ENCODE assay signal across 18 cellular contexts in genomic region chr15:56174649-56175048, GRCh38.
DNase-seq lines count a peak whose midpoint lies in the region; ATAC-seq, FAIRE-seq and TF ChIP-seq lines count a peak whose summit lies in the region.
"Had no signal": no experiment of that assay in that cellular context is flagged by ENCODE, and none has a peak within 500 bp of the region (broad histone marks: within the 10 kb centered on the region; RNA-seq: fewer than 3 reads in every experiment).

No MANE protein-coding gene starts in this region.

- H2AFZ ChIP-seq in GM23338 = no peak overlapping the region
- no peak overlapping the region for H2AFZ ChIP-seq in endothelial cell of umbilical vein (ENCODE audit: low read depth, low read length)
- H2AFZ ChIP-seq: PC-9 had no signal

- peaks cover 4% of the 10 kb centered on the region for H3K9me3 Mint-ChIP-seq in activated CD8-positive, alpha-beta memory T cell treated with anti-CD3 and anti-CD28 coated beads, Interleukin-2, amount 10 ng/mL, durations not matched to agents 7 days and 5 days (ENCODE audit: low read depth)
- no peaks in the 10 kb centered on the region; the same call in 2 of the 3 replicates for H3K9me3 Mint-ChIP-seq in GM23338
- peaks cover 4% of the 10 kb centered on the region for H3K9me3 Mint-ChIP-seq in stimulated activated effector memory CD8-positive, alpha-beta T cell treated with anti-CD3 and anti-CD28 coated beads, Interleukin-12 subunit alpha, Interleukin-12 subunit beta, amount 100 ng/mL, for 72 hours

- intact Hi-C loops in endothelial cell of umbilical vein (cut with micrococcal nuclease) = no loop called here

- no peaks in the 10 kb centered on the region for H3K9me3 ChIP-seq in endothelial cell of umbilical vein (replicated peaks; ENCODE audit: control insufficient read depth, insufficient read depth, low read length)

- H3K79me2 ChIP-seq in GM23338 (replicated peaks; ENCODE audit: insufficient read depth) (peaks cover 100% of the 10 kb centered on the region), endothelial cell of umbilical vein (ENCODE audit: control insufficient read depth, insufficient read depth, low read length) (peaks cover 18% of the 10 kb centered on the region)

- POLR2A ChIA-PET in endothelial cell of umbilical vein (lab: Charles Lee) = no interaction called here

- H3K4me3 Mint-ChIP-seq in activated CD8-positive, alpha-beta memory T cell treated with anti-CD3 and anti-CD28 coated beads, Interleukin-2, amount 10 ng/mL, durations not matched to agents 7 days and 5 days = peak overlapping the region; percentile 40
- H3K4me3 Mint-ChIP-seq in GM23338 = no peak overlapping the region
- peak overlapping the region; percentile 29 for H3K4me3 Mint-ChIP-seq in stimulated activated effector memory CD8-positive, alpha-beta T cell treated with anti-CD3 and anti-CD28 coated beads, Interleukin-12 subunit alpha, Interleukin-12 subunit beta, amount 100 ng/mL, for 72 hours

- peaks cover 30% of the 10 kb centered on the region for H3K4me1 Mint-ChIP-seq in activated CD8-positive, alpha-beta memory T cell treated with anti-CD3 and anti-CD28 coated beads, Interleukin-2, amount 10 ng/mL, durations not matched to agents 7 days and 5 days
- H3K4me1 Mint-ChIP-seq in GM23338 = peaks cover 8% of the 10 kb centered on the region; the same call in 2 of the 3 replicates
- H3K4me1 Mint-ChIP-seq in stimulated activated effector memory CD8-positive, alpha-beta T cell treated with anti-CD3 and anti-CD28 coated beads, Interleukin-12 subunit alpha, Interleukin-12 subunit beta, amount 100 ng/mL, for 72 hours = peaks cover 49% of the 10 kb centered on the region

- no peaks in the 10 kb centered on the region for H3K27me3 ChIP-seq in GM23338 (ENCODE audit: insufficient read depth)
- no peaks in the 10 kb centered on the region for H3K27me3 ChIP-seq in endothelial cell of umbilical vein (ENCODE audit: control insufficient read depth in 2 of 2, insufficient read depth in 2 of 2, low read length in 2 of 2)

- TF ChIP-seq POLR2A in endothelial cell of umbilical vein (IDR thresholded peaks at IDR 0.05; ENCODE audit: low read depth, low read length) = no peak

- H3K9me1 ChIP-seq in endothelial cell of umbilical vein (replicated peaks; ENCODE audit: control insufficient read depth, extremely low read depth, insufficient read depth, low read length) = no peaks in the 10 kb centered on the region

- FAIRE-seq in endothelial cell of umbilical vein (lab: Jason Lieb, UNC) = no peak

- H3K4me2 ChIP-seq in GM23338 (no peak overlapping the region), endothelial cell of umbilical vein (ENCODE audit: insufficient read depth, low read length) (peak overlapping the region; percentile 39)
- H3K4me2 ChIP-seq: KMS-11, PC-9 had no signal

- no peaks in the 10 kb centered on the region for H3K4me1 ChIP-seq in GM23338 (ENCODE audit: insufficient read depth)
- H3K4me1 ChIP-seq in endothelial cell of umbilical vein (ENCODE audit: control insufficient read depth, extremely low read depth, insufficient read depth, low read length) = no peaks in the 10 kb centered on the region

- peak; percentile 71 for ATAC-seq in activated CD8-positive, alpha-beta memory T cell treated with anti-CD3 and anti-CD28 coated beads, Interleukin-2, amount 10 ng/mL, durations not matched to agents 7 days and 5 days
- no peak for ATAC-seq in GM23338
- ATAC-seq in stimulated activated effector memory CD8-positive, alpha-beta T cell treated with anti-CD3 and anti-CD28 coated beads, Interleukin-12 subunit alpha, Interleukin-12 subunit beta, amount 100 ng/mL, for 72 hours = peak; percentile 70

- H3K4me3 ChIP-seq in GM23338 = no peak overlapping the region
- H3K4me3 ChIP-seq in endothelial cell of umbilical vein (replicated peaks in 1 of 3; ENCODE audit: insufficient read depth in 1 of 3, low read depth in 1 of 3, low read length in 3 of 3) = no peak overlapping the region
- H3K4me3 ChIP-seq: PC-9 had no signal

- BruUV-seq in endothelial cell of umbilical vein (replicated peaks; lab: Mats Ljungman, UMichigan) = no TSS peak

- H3K36me3 Mint-ChIP-seq in activated CD8-positive, alpha-beta memory T cell treated with anti-CD3 and anti-CD28 coated beads, Interleukin-2, amount 10 ng/mL, durations not matched to agents 7 days and 5 days = peaks cover 53% of the 10 kb centered on the region
- H3K36me3 Mint-ChIP-seq in GM23338 (ENCODE audit: low read depth) = peaks cover 30% of the 10 kb centered on the region
- peaks cover 27% of the 10 kb centered on the region for H3K36me3 Mint-ChIP-seq in stimulated activated effector memory CD8-positive, alpha-beta T cell treated with anti-CD3 and anti-CD28 coated beads, Interleukin-12 subunit alpha, Interleukin-12 subunit beta, amount 100 ng/mL, for 72 hours

- H3F3A ChIP-seq in GM23338 (replicated peaks; ENCODE audit: low read depth) = no peaks in the 10 kb centered on the region

- H3K36me3 ChIP-seq in GM23338 (ENCODE audit: insufficient read depth) (peaks cover 5% of the 10 kb centered on the region; the same call in 1 of the 2 replicates), endothelial cell of umbilical vein (ENCODE audit: control insufficient read depth in 2 of 2, extremely low read depth in 1 of 2, insufficient read depth in 2 of 2, low read length in 2 of 2) (no peaks in the 10 kb centered on the region)

- H3K9me2 ChIP-seq in GM23338 (ENCODE audit: insufficient read depth) = no peaks in the 10 kb centered on the region

- dilution Hi-C loops in endothelial cell of umbilical vein (cut with MboI; ENCODE audit: extremely low pct_ligation_motif_present, low sequenced_read_pairs) = no loop called here

- DNase-seq in activated CD8-positive, alpha-beta memory T cell treated with anti-CD3 and anti-CD28 coated beads, Interleukin-2, amount 10 ng/mL, durations not matched to agents 7 days and 5 days = no peak
- no peak for DNase-seq in activated CD8-positive, alpha-beta memory T cell treated with anti-CD3 and anti-CD28 coated beads, Interleukin-2, amount 50 U/mL, for 4 hours
- no peak for DNase-seq in GM23338 (ENCODE audit: low spot score)
- peak; percentile 51 for DNase-seq in endothelial cell of umbilical vein (ENCODE audit: low read depth, low spot score)
- DNase-seq in stimulated activated effector memory CD8-positive, alpha-beta T cell treated with anti-CD3 and anti-CD28 coated beads, Interleukin-12 subunit alpha, Interleukin-12 subunit beta, amount 100 ng/mL, for 72 hours (ENCODE audit: low spot score in 2 of 2) = no peak
- no peak for DNase-seq in effector CD8-positive, alpha-beta T cell (lab: John Stamatoyannopoulos, UW)
- no peak for DNase-seq in glomerular visceral epithelial cell (ENCODE audit: extremely low spot score)
- DNase-seq in cerebellar nuclear complex (lab: John Stamatoyannopoulos, UW) = no peak
- DNase-seq: Calu3, DMS53, HCEC 1CT, NCI-H1048, NCI-H2081 treated with DMSO at 0.1 percent for 48 hours, NCI-H510A treated with DMSO at 0.1 percent for 48 hours, NCI-H82, PC-9 had no signal

- CTCF ChIA-PET in activated CD8-positive, alpha-beta memory T cell treated with anti-CD3 and anti-CD28 coated beads, Interleukin-2, amount 10 ng/mL, durations not matched to agents 7 days and 5 days (lab: Charles Lee) = no interaction called here
- CTCF ChIA-PET in endothelial cell of umbilical vein (lab: Charles Lee) = interaction anchor here (0.8 to 0.9 kb wide), 2 partner anchors 26 to 71 kb away, joined by 3 read pairs; no protein-coding TSS in a partner anchor

- peak overlapping the region; percentile 45 for H3K27ac Mint-ChIP-seq in activated CD8-positive, alpha-beta memory T cell treated with anti-CD3 and anti-CD28 coated beads, Interleukin-2, amount 10 ng/mL, durations not matched to agents 7 days and 5 days
- peak overlapping the region; percentile 56; the same call in 1 of the 2 replicates for H3K27ac Mint-ChIP-seq in GM23338
- H3K27ac Mint-ChIP-seq in stimulated activated effector memory CD8-positive, alpha-beta T cell treated with anti-CD3 and anti-CD28 coated beads, Interleukin-12 subunit alpha, Interleukin-12 subunit beta, amount 100 ng/mL, for 72 hours = no peak overlapping the region

- H3K9ac ChIP-seq in endothelial cell of umbilical vein (replicated peaks; ENCODE audit: extremely low read depth, insufficient read depth, low read length) = no peak overlapping the region
- H3K9ac ChIP-seq: KMS-11 had no signal

- TF ChIP-seq CTCF in GM23338 (conservative IDR thresholded peaks at IDR 0.05; ENCODE audit: low read depth in 2 of 2) (no peak), endothelial cell of umbilical vein (IDR thresholded peaks at IDR 0.05; ENCODE audit: extremely low read depth in 1 of 2, insufficient read depth in 1 of 2, low read depth in 1 of 2, low read length in 2 of 2) (no peak)

- H3K27ac ChIP-seq in GM23338 (ENCODE audit: low read depth) = no peak overlapping the region
- no peak overlapping the region for H3K27ac ChIP-seq in endothelial cell of umbilical vein (ENCODE audit: insufficient read depth, low read depth, low read length)
- H3K27ac ChIP-seq: C4-2B, KMS-11, PC-9 had no signal

- H4K20me1 ChIP-seq in GM23338 (replicated peaks; ENCODE audit: insufficient read depth) (peaks cover 16% of the 10 kb centered on the region), endothelial cell of umbilical vein (replicated peaks; ENCODE audit: control insufficient read depth, extremely low read depth, insufficient read depth, low read length) (no peaks in the 10 kb centered on the region)

- no peaks in the 10 kb centered on the region for H3K27me3 Mint-ChIP-seq in activated CD8-positive, alpha-beta memory T cell treated with anti-CD3 and anti-CD28 coated beads, Interleukin-2, amount 10 ng/mL, durations not matched to agents 7 days and 5 days
- peaks cover 1% of the 10 kb centered on the region for H3K27me3 Mint-ChIP-seq in GM23338 (ENCODE audit: insufficient read depth, low read depth, poor library complexity)

TF ChIP-seq in GM23338, 12 proteins besides CTCF, POLR2A, EP300 and RAD21 (continues in another document):
- TF ChIP-seq POLR2AphosphoS5 (IDR thresholded peaks at IDR 0.05; ENCODE audit: low read depth) = no peak

TF ChIP-seq in endothelial cell of umbilical vein, 7 proteins besides CTCF, POLR2A, EP300 and RAD21:
- TF ChIP-seq JUN (IDR thresholded peaks at IDR 0.05; ENCODE audit: borderline replicate concordance, insufficient read depth, insufficient read length, low read depth) (no peak), EZH2 (IDR thresholded peaks at IDR 0.05; ENCODE audit: borderline replicate concordance, low read depth, low read length, severe bottlenecking) (no peak), POLR2AphosphoS5 (IDR thresholded peaks at IDR 0.05; ENCODE audit: insufficient read depth, low read depth, low read length) (no peak), FOS (IDR thresholded peaks at IDR 0.05; ENCODE audit: borderline replicate concordance, insufficient read depth, low read length) (no peak), GATA2 (IDR thresholded peaks at IDR 0.05; ENCODE audit: insufficient read depth, insufficient read length, low read depth, low read length) (no peak), MYC (IDR thresholded peaks at IDR 0.05; ENCODE audit: low read depth, low read length) (no peak), MAX (IDR thresholded peaks at IDR 0.05; ENCODE audit: insufficient read depth, insufficient read length) (no peak)
TF ChIP-seq in endothelial cell of umbilical vein: peak in this region for 0.
